ENCODE assay signal across 15 cellular contexts in the genomic region with DNA sequence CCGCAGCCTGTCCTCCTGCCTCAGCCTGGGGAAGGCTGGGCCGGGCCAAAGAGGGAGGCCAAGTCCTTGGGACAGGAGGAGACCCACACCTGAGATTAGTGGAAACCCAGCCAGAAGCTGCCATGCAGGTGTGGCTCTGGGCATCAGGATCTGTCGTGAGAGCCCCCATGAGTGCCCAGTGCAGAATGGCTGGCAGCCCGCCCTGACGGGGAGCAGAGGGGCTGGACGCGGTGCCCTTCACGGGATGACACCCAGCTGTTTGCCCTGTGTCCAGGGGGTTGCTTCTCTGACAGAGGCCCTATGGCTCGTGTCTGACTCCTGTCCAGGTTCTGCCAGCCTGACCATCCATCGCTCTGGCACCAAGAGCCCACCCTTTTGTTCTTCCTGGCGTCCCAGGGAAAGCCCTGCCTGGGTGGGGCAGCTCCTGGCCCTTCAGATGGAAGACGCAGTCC. TPM values are rescaled to one million over a fixed set of nuclear protein-coding genes. Genes with fewer than 3 reads are reported as not detected.
DNase-seq lines count a peak whose midpoint lies in the region; ATAC-seq and TF ChIP-seq lines count a peak whose summit lies in the region.
"Had no signal": no experiment of that assay in that cellular context is flagged by ENCODE, and none has a peak within 500 bp of the region (broad histone marks: within the 10 kb centered on the region; RNA-seq: fewer than 3 reads in every experiment).

No MANE protein-coding gene starts in this region.

- no peak for TF ChIP-seq POLR2A in stomach (IDR thresholded peaks at IDR 0.05)

- intact Hi-C loops in left ventricle myocardium inferior (cut with micrococcal nuclease) (no loop called here), stomach (cut with DNase I; ENCODE audit: low total_unique reads) (no loop called here)

- peaks cover 1% of the 10 kb centered on the region for H3K4me1 Mint-ChIP-seq in T-helper 2 cell treated with Interferon-gamma antibody and Interleukin-4, amounts not matched to agents 5 μg/mL and 100 μg/mL, for 36 hours (ENCODE audit: low read depth)

- H3K9me3 ChIP-seq in left ventricle myocardium inferior (replicated peaks) (no peaks in the 10 kb centered on the region), stomach (no peaks in the 10 kb centered on the region)

- peak overlapping the region; percentile 78 for H3K27ac ChIP-seq in left ventricle myocardium inferior (replicated peaks)
- peak overlapping the region in 4 of 5 donors; percentile 22 to 49 (median 33) for H3K27ac ChIP-seq in stomach

- peaks cover 78% of the 10 kb centered on the region for H3K4me1 ChIP-seq in left ventricle myocardium inferior
- H3K4me1 ChIP-seq in stomach, result peaks cover 24 to 68% (median 55%) of the 10 kb centered on the region in 4 donors

- peaks cover 1% of the 10 kb centered on the region for H3K27me3 Mint-ChIP-seq in T-helper 2 cell treated with Interferon-gamma antibody and Interleukin-4, amounts not matched to agents 5 μg/mL and 100 μg/mL, for 36 hours (ENCODE audit: low read depth)

- H3K36me3 ChIP-seq in left ventricle myocardium inferior (peaks cover 44% of the 10 kb centered on the region), stomach (peaks cover 32 to 50% (median 49%) of the 10 kb centered on the region in 4 donors)

- no peak overlapping the region for H3K4me3 Mint-ChIP-seq in T-helper 2 cell treated with Interferon-gamma antibody and Interleukin-4, amounts not matched to agents 5 μg/mL and 100 μg/mL, for 36 hours

- H3K4me3 ChIP-seq in left ventricle myocardium inferior (peak overlapping the region; percentile 15), stomach (no peak overlapping the region)

- H3K27me3 ChIP-seq in left ventricle myocardium inferior (ENCODE audit: low read depth) (no peaks in the 10 kb centered on the region), stomach (peaks cover 0 to 5% (median 0%) of the 10 kb centered on the region in 3 donors)

- H3K9me3 Mint-ChIP-seq in T-helper 2 cell treated with Interferon-gamma antibody and Interleukin-4, amounts not matched to agents 5 μg/mL and 100 μg/mL, for 36 hours, result no peaks in the 10 kb centered on the region
- H3K9me3 Mint-ChIP-seq: activated T-helper 2 cell treated with anti-CD3 and anti-CD28 coated beads, Interferon-gamma antibody, Interleukin-2, Interleukin-4, amounts not matched to agents 10 μg/mL and 5 μg/mL and 100 μg/mL, durations not matched to agents 14 hours and 24 hours and 36 hours had no signal

- TF ChIP-seq CTCF in left ventricle myocardium inferior (IDR thresholded peaks at IDR 0.05; ENCODE audit: borderline replicate concordance) (no peak), stomach (IDR thresholded peaks at IDR 0.05) (no peak)

- DNase-seq in T-helper 2 cell treated with Interferon-gamma antibody and Interleukin-4, amounts not matched to agents 5 μg/mL and 100 μg/mL, for 36 hours (ENCODE audit: low spot score), result no peak
- DNase-seq in T-helper 2 cell (no peak), left ventricle myocardium inferior (no peak), stomach (no peak)
- DNase-seq: midbrain had no signal

- 54 to 74% (median 71%) methylated on average over 10 to 12 of the region's 12 CpGs for WGBS in stomach, 5 donors

- peak overlapping the region; percentile 41 for H3K27ac Mint-ChIP-seq in T-helper 2 cell treated with Interferon-gamma antibody and Interleukin-4, amounts not matched to agents 5 μg/mL and 100 μg/mL, for 36 hours
- H3K27ac Mint-ChIP-seq: activated T-helper 2 cell treated with anti-CD3 and anti-CD28 coated beads, Interferon-gamma antibody, Interleukin-2, Interleukin-4, amounts not matched to agents 10 μg/mL and 5 μg/mL and 100 μg/mL, durations not matched to agents 14 hours and 24 hours and 36 hours had no signal

- H3K36me3 Mint-ChIP-seq in T-helper 2 cell treated with Interferon-gamma antibody and Interleukin-4, amounts not matched to agents 5 μg/mL and 100 μg/mL, for 36 hours (ENCODE audit: low read depth), result peaks cover 25% of the 10 kb centered on the region

- no peak for TF ChIP-seq EP300 in stomach (IDR thresholded peaks at IDR 0.05)

- ATAC-seq in HG03378 (IDR thresholded peaks at IDR 0.05; ENCODE audit: unreplicated experiment) (no peak), GM18858 (IDR thresholded peaks at IDR 0.05; ENCODE audit: unreplicated experiment) (no peak)
- ATAC-seq: activated CD4-positive, CD25-positive, alpha-beta regulatory T cell treated with anti-CD3 and anti-CD28 coated beads, Interleukin-2, amount 50 U/mL, for 24 hours had no signal

RNA-seq across cellular contexts. Expression of a gene that starts 8.5 kb away (rescaled TPM):
- total RNA-seq in left ventricle myocardium inferior, result 21.4 TPM
- 10 to 100 TPM in 1 of 5 donors, 1 to 10 TPM in 2, under 1 TPM in 1, not detected in 1; 0.45 to 10.4 (median 5.8) TPM for total RNA-seq in stomach
- 1 to 10 TPM; 1.6 to 4.7 (median 4.0) TPM for polyA plus RNA-seq in stomach

RNA-seq across cellular contexts. Expression of a gene that starts 21.8 kb away (rescaled TPM):
- 9.6 TPM for total RNA-seq in left ventricle myocardium inferior
- total RNA-seq in stomach, result 10 to 100 TPM in 1 of 5 donors, 1 to 10 TPM in 3, under 1 TPM in 1; 0.58 to 25.5 (median 4.9) TPM
- polyA plus RNA-seq in stomach, result 10 to 100 TPM in 2 of 3 donors, 1 to 10 TPM in 1; 7.7 to 18.4 (median 10.2) TPM
- total RNA-seq: chondrocyte, Daoy, frontal cortex, PC-3 had no signal

RNA-seq across cellular contexts. Expression of a gene that starts 27.4 kb away (rescaled TPM):
- 14.6 TPM for total RNA-seq in left ventricle myocardium inferior
- 10 to 100 TPM in 2 of 5 donors, 1 to 10 TPM in 1, not detected in 2; 7.0 to 31.2 (median 12.5) TPM for total RNA-seq in stomach
- polyA plus RNA-seq in stomach, result 10 to 100 TPM; 18.8 to 23.2 (median 19.5) TPM
- total RNA-seq: A673; activated T-helper 2 cell treated with anti-CD3 and anti-CD28 coated beads, Interferon-gamma antibody, Interleukin-2, Interleukin-4, amounts not matched to agents 10 μg/mL and 5 μg/mL and 100 μg/mL, durations not matched to agents 14 hours and 24 hours and 36 hours; chondrocyte; Daoy; frontal cortex; PC-3; skeletal muscle tissue had no signal

RNA-seq across cellular contexts. Expression of a gene that starts 33.7 kb away (rescaled TPM):
- total RNA-seq in left ventricle myocardium inferior (48.8 TPM), stomach (100 to 1,000 TPM in 2 of 5 donors, 10 to 100 TPM in 3; 49.6 to 135 (median 68.8) TPM)
- 10 to 100 TPM; 32.7 to 88.7 (median 75.1) TPM for polyA plus RNA-seq in stomach

RNA-seq across cellular contexts. Expression of a gene that starts 37.1 kb away (rescaled TPM):
- total RNA-seq in left ventricle myocardium inferior (not detected), stomach (not detected)
- not detected for polyA plus RNA-seq in stomach
- total RNA-seq: A673; activated T-helper 2 cell treated with anti-CD3 and anti-CD28 coated beads, Interferon-gamma antibody, Interleukin-2, Interleukin-4, amounts not matched to agents 10 μg/mL and 5 μg/mL and 100 μg/mL, durations not matched to agents 14 hours and 24 hours and 36 hours; chondrocyte; Daoy; frontal cortex; PC-3; skeletal muscle tissue had no signal
